8 cellular contexts compared by ENCODE assay signal in the genomic region with DNA sequence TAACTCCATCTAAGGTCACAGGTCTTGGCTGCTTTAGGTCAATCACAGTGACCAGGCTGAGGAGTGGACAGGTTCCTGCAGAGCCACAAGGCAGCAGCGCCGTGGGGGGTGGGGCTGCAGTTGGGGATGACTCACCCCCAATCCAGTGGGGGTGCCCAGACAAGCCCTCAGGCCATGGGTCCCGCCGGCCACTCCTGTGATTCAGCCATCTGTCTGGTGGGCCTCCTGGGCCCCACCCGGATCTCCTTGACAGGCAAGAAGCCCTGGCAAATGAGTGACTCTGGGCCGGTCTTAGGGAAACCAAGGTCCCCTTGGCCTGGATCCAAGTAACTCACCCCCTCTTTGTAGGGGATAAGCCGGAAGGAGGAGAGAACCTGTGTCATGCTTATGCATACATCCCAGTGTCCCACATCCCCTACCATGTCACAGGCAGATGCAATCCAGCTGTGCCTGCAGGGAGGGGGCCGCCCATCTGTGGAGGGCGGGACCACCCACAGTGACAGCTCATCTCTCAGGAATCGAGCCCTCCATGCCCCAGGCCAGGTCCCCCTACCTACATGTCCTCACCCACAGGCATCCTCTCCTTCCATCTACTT. TPM values are rescaled to one million over a fixed set of nuclear protein-coding genes. Genes with fewer than 3 reads are reported as not detected.
DNase-seq lines count a peak whose midpoint lies in the region; ATAC-seq and TF ChIP-seq lines count a peak whose summit lies in the region.

No MANE protein-coding gene starts in this region.

- no peak for TF ChIP-seq CTCF in lower leg skin (IDR thresholded peaks at IDR 0.05)

- DNase-seq in 8988T = peak; percentile 96
- peak; percentile 98 for DNase-seq in HT1080 (ENCODE audit: low read depth)
- peak; percentile 13 for DNase-seq in cerebellum (ENCODE audit: low spot score)
- DNase-seq in lower leg skin (ENCODE audit: low spot score in 2 of 2) = peak; percentile 29 to 91
- DNase-seq in NCI-H1417 (lab: John Stamatoyannopoulos, UW) = no peak
- no peak for DNase-seq in NCI-H526 treated with DMSO at 0.1 percent for 48 hours (lab: John Stamatoyannopoulos, UW)
- DNase-seq in NCI-H1930 (lab: John Stamatoyannopoulos, UW) = no peak

- ATAC-seq in HG03108 (IDR thresholded peaks at IDR 0.05; ENCODE audit: unreplicated experiment) = no peak

- H3K4me3 ChIP-seq in lower leg skin (ENCODE audit: low read depth, poor library complexity, severe bottlenecking) = no peak overlapping the region

- intact Hi-C loops in lower leg skin (cut with DNase I; ENCODE audit: low total_unique reads) = no loop called here

- no peak for TF ChIP-seq POLR2A in lower leg skin (IDR thresholded peaks at IDR 0.05)

- WGBS in lower leg skin, 2 donors = 19 to 29% methylated on average over 5 to 9 of the region's 10 CpGs

RNA-seq across cellular contexts. Expression of gene COL7A1, which starts 0.5 kb away (rescaled TPM):
- 3.1 and 4.2 TPM in 2 replicates for total RNA-seq in HT1080 (2014; rRNA removed; shearing (Covaris generic))
- polyA plus RNA-seq in HT1080 (2015; cell fraction: cytosol; rRNA removed) = 1.7 and 1.8 TPM in 2 replicates
- 31.2 and 41.6 TPM in 2 replicates for polyA plus RNA-seq in HT1080 (2015; cell fraction: nucleus; rRNA removed)
- total RNA-seq in cerebellum = 5.8 TPM
- total RNA-seq in lower leg skin = 100 to 1,000 TPM; 159 to 393 (median 199) TPM

RNA-seq across cellular contexts. Expression of gene UQCRC1, which starts 13.8 kb away (rescaled TPM):
- 359 and 364 TPM in 2 replicates for total RNA-seq in HT1080 (2014; rRNA removed; shearing (Covaris generic))
- polyA plus RNA-seq in HT1080 (2015; cell fraction: cytosol; rRNA removed) = 240 and 248 TPM in 2 replicates
- 229 and 282 TPM in 2 replicates for polyA plus RNA-seq in HT1080 (2015; cell fraction: nucleus; rRNA removed)
- total RNA-seq in cerebellum = 122 TPM
- total RNA-seq in lower leg skin = 100 to 1,000 TPM; 240 to 373 (median 334) TPM

RNA-seq across cellular contexts. Expression of gene TMEM89, which starts 25.9 kb away (rescaled TPM):
- not detected in 2 replicates for total RNA-seq in HT1080 (2014; rRNA removed; shearing (Covaris generic))
- not detected in 2 replicates for polyA plus RNA-seq in HT1080 (2015; cell fraction: cytosol; rRNA removed)
- not detected in 2 replicates for polyA plus RNA-seq in HT1080 (2015; cell fraction: nucleus; rRNA removed)
- total RNA-seq in cerebellum = not detected
- not detected for total RNA-seq in lower leg skin

RNA-seq across cellular contexts. Expression of gene UCN2, which starts 32.0 kb away (rescaled TPM):
- 20.4 and 21.4 TPM in 2 replicates for total RNA-seq in HT1080 (2014; rRNA removed; shearing (Covaris generic))
- polyA plus RNA-seq in HT1080 (2015; cell fraction: cytosol; rRNA removed) = 13.1 and 17.4 TPM in 2 replicates
- polyA plus RNA-seq in HT1080 (2015; cell fraction: nucleus; rRNA removed) = 19.0 and 19.7 TPM in 2 replicates
- total RNA-seq in cerebellum (0.27 TPM), lower leg skin (1 to 10 TPM; 4.8 to 9.8 (median 6.2) TPM)

RNA-seq across cellular contexts. Expression of gene PFKFB4, which starts 39.0 kb away (rescaled TPM):
- 23.8 and 27.2 TPM in 2 replicates for total RNA-seq in HT1080 (2014; rRNA removed; shearing (Covaris generic))
- polyA plus RNA-seq in HT1080 (2015; cell fraction: cytosol; rRNA removed) = 24.0 and 27.7 TPM in 2 replicates
- polyA plus RNA-seq in HT1080 (2015; cell fraction: nucleus; rRNA removed) = 63.5 and 71.0 TPM in 2 replicates
- total RNA-seq in cerebellum (14.8 TPM), lower leg skin (1 to 10 TPM; 3.7 to 8.8 (median 6.4) TPM)

Comparison
In these comparisons a context has a peak if more than half of its experiments do, and no peak if none do; other contexts are left out.
1. DNase-seq: peak in 8988T (single experiment), HT1080 (single experiment), cerebellum (single experiment) and lower leg skin (2 of 2); none in NCI-H1417 (0 of 3), NCI-H526 treated with DMSO at 0.1 percent for 48 hours (single experiment) and NCI-H1930 (0 of 2).
2. RNA of gene COL7A1, which starts 0.5 kb away (total RNA-seq): 159 to 393 TPM in lower leg skin; 5.8 TPM in cerebellum (single experiment) and 3.1 to 4.2 TPM in HT1080; every median in the first group is over 10 times any median in the second.